Comparison of ENCODE assay signal across 8 cellular contexts in genomic region chr18:53796042-53796729, GRCh38.
DNase-seq lines count a peak whose midpoint lies in the region; ATAC-seq and TF ChIP-seq lines count a peak whose summit lies in the region.

No MANE protein-coding gene starts in this region.

- DNase-seq in CD1c-positive myeloid dendritic cell (ENCODE audit: extremely low spot score) (peak; percentile 2), M059J (ENCODE audit: low read depth) (peak; percentile 76), foreskin fibroblast (peak; percentile 75 to 93), HuH-7 (ENCODE audit: low spot score) (no peak), DMS153 (lab: John Stamatoyannopoulos, UW) (no peak), NCI-H2171 (lab: John Stamatoyannopoulos, UW) (no peak)
- DNase-seq in stimulated activated CD4-positive, alpha-beta T cell treated with anti-CD3 and anti-CD28 coated beads, Interleukin-12 subunit alpha, Interleukin-12 subunit beta, amount 100 ng/mL, for 4 hours, result no peak

- H3K4me3 ChIP-seq in foreskin fibroblast (ENCODE audit: low read depth in 1 of 2, low read length in 2 of 2), result no peak overlapping the region

- ATAC-seq in GM21576 (IDR thresholded peaks at IDR 0.05; ENCODE audit: unreplicated experiment), result peak; percentile 86

- no peak for TF ChIP-seq CTCF in foreskin fibroblast (IDR thresholded peaks at IDR 0.05; ENCODE audit: low read depth, low read length)

Comparison
In these comparisons a context has a peak if more than half of its experiments do, and no peak if none do; other contexts are left out.
1. DNase-seq: peak in CD1c-positive myeloid dendritic cell (single experiment), M059J (single experiment) and foreskin fibroblast (2 of 2); none in HuH-7 (single experiment), stimulated activated CD4-positive, alpha-beta T cell treated with anti-CD3 and anti-CD28 coated beads, Interleukin-12 subunit alpha, Interleukin-12 subunit beta, amount 100 ng/mL, for 4 hours (single experiment), DMS153 (single experiment) and NCI-H2171 (single experiment).